1 cellular context compared by ENCODE assay signal in genomic region chr13:53408847-53409568, GRCh38.
TF ChIP-seq lines count a peak whose summit lies in the region.

No MANE protein-coding gene starts in this region.

TF ChIP-seq in IMR-90, 13 proteins besides CTCF, POLR2A, EP300 and RAD21:
- no peak for TF ChIP-seq MAZ (IDR thresholded peaks at IDR 0.05; ENCODE audit: borderline replicate concordance, low read depth, low read length)
- TF ChIP-seq, protein P1, sequence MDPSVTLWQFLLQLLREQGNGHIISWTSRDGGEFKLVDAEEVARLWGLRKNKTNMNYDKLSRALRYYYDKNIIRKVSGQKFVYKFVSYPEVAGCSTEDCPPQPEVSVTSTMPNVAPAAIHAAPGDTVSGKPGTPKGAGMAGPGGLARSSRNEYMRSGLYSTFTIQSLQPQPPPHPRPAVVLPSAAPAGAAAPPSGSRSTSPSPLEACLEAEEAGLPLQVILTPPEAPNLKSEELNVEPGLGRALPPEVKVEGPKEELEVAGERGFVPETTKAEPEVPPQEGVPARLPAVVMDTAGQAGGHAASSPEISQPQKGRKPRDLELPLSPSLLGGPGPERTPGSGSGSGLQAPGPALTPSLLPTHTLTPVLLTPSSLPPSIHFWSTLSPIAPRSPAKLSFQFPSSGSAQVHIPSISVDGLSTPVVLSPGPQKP (IDR thresholded peaks at IDR 0.05; ENCODE audit: borderline replicate concordance, low read depth, low read length): no peak
